In genomic region chr4:83009529-83009928, GRCh38 we compare ENCODE assay signal across 8 cellular contexts. TPM values are rescaled to one million over a fixed set of nuclear protein-coding genes. Genes with fewer than 3 reads are reported as not detected.
DNase-seq lines count a peak whose midpoint lies in the region; ATAC-seq and TF ChIP-seq lines count a peak whose summit lies in the region.

No MANE protein-coding gene starts in this region.

- TF ChIP-seq POLR2A in stomach (IDR thresholded peaks at IDR 0.05): no peak

- peak overlapping the region; percentile 92 for H3K27ac Mint-ChIP-seq in activated CD4-positive, alpha-beta T cell treated with anti-CD3 and anti-CD28 coated beads for 36 hours
- peak overlapping the region; percentile 91 for H3K27ac Mint-ChIP-seq in activated CD8-positive, alpha-beta T cell treated with anti-CD3 and anti-CD28 coated beads for 36 hours

- H3K4me3 Mint-ChIP-seq in activated CD4-positive, alpha-beta T cell treated with anti-CD3 and anti-CD28 coated beads for 36 hours: peak overlapping the region; percentile 99
- H3K4me3 Mint-ChIP-seq in activated CD8-positive, alpha-beta T cell treated with anti-CD3 and anti-CD28 coated beads for 36 hours: peak overlapping the region; percentile 97

- no peaks in the 10 kb centered on the region for H3K36me3 ChIP-seq in iPS-15b (ENCODE audit: control insufficient read depth, insufficient read depth, low read length)
- no peaks in the 10 kb centered on the region for H3K36me3 ChIP-seq in stomach
- no peaks in the 10 kb centered on the region for H3K36me3 ChIP-seq in mucosa of descending colon (ENCODE audit: low read depth)

- H3K4me1 Mint-ChIP-seq in activated CD4-positive, alpha-beta T cell treated with anti-CD3 and anti-CD28 coated beads for 36 hours: peaks cover 46% of the 10 kb centered on the region
- H3K4me1 Mint-ChIP-seq in activated CD8-positive, alpha-beta T cell treated with anti-CD3 and anti-CD28 coated beads for 36 hours (ENCODE audit: low read depth): peaks cover 42% of the 10 kb centered on the region

- intact Hi-C loops in activated CD4-positive, alpha-beta T cell treated with anti-CD3 and anti-CD28 coated beads for 36 hours (cut with DNase I, micrococcal nuclease): no loop called here
- intact Hi-C loops in activated CD8-positive, alpha-beta T cell treated with anti-CD3 and anti-CD28 coated beads for 36 hours (cut with micrococcal nuclease): no loop called here
- intact Hi-C loops in stomach (cut with DNase I; ENCODE audit: low total_unique reads): loop anchor here (10.0 kb wide), 1 partner anchor 105 kb away; the partner anchor contains the start of gene THAP9
- intact Hi-C loops in mucosa of descending colon (cut with DNase I, micrococcal nuclease): no loop called here

- POLR2A ChIA-PET in activated CD4-positive, alpha-beta T cell treated with anti-CD3 and anti-CD28 coated beads for 36 hours (lab: Charles Lee): interaction anchor here (0.5 to 2.9 kb wide), 2 partner anchors 26 to 37 kb away, joined by 3 to 34 read pairs; partner anchors contain the start of gene COPS4
- POLR2A ChIA-PET in activated CD8-positive, alpha-beta T cell treated with anti-CD3 and anti-CD28 coated beads for 36 hours (lab: Charles Lee): interaction anchor here (1.6 to 4.7 kb wide), 2 partner anchors 12 to 25 kb away, joined by 3 to 30 read pairs; partner anchors contain the start of gene COPS4

- no peaks in the 10 kb centered on the region for H3K27me3 Mint-ChIP-seq in activated CD4-positive, alpha-beta T cell treated with anti-CD3 and anti-CD28 coated beads for 36 hours
- H3K27me3 Mint-ChIP-seq in activated CD8-positive, alpha-beta T cell treated with anti-CD3 and anti-CD28 coated beads for 36 hours: no peaks in the 10 kb centered on the region

- no peak for DNase-seq in activated CD4-positive, alpha-beta T cell treated with anti-CD3 and anti-CD28 coated beads for 36 hours
- no peak for DNase-seq in activated CD4-positive, alpha-beta T cell treated with anti-CD3 and anti-CD28 coated beads, Interleukin-2, amount 50 U/mL, for 4 hours
- DNase-seq in activated CD8-positive, alpha-beta T cell treated with anti-CD3 and anti-CD28 coated beads for 36 hours: no peak
- DNase-seq in stomach (no peak), mucosa of descending colon (no peak), NCI-H2107 (lab: John Stamatoyannopoulos, UW) (no peak)

- ATAC-seq in activated CD4-positive, alpha-beta T cell treated with anti-CD3 and anti-CD28 coated beads for 36 hours: no peak
- no peak for ATAC-seq in activated CD8-positive, alpha-beta T cell treated with anti-CD3 and anti-CD28 coated beads for 36 hours
- ATAC-seq in GM21367 (IDR thresholded peaks at IDR 0.05; ENCODE audit: unreplicated experiment): no peak
- no peak for ATAC-seq in mucosa of descending colon

- H3K9ac ChIP-seq in iPS-15b (ENCODE audit: low read depth, low read length): no peak overlapping the region

- H3K27me3 ChIP-seq in iPS-15b (ENCODE audit: control insufficient read depth, insufficient read depth, low read length): peaks cover 9% of the 10 kb centered on the region
- H3K27me3 ChIP-seq in stomach: no peaks in the 10 kb centered on the region

- H3K9me3 ChIP-seq in iPS-15b (ENCODE audit: control insufficient read depth, insufficient read depth, low read length): no peaks in the 10 kb centered on the region
- H3K9me3 ChIP-seq in stomach: no peaks in the 10 kb centered on the region
- no peaks in the 10 kb centered on the region for H3K9me3 ChIP-seq in mucosa of descending colon

- no peaks in the 10 kb centered on the region for H3K9me3 Mint-ChIP-seq in activated CD4-positive, alpha-beta T cell treated with anti-CD3 and anti-CD28 coated beads for 36 hours (ENCODE audit: low read depth)
- no peaks in the 10 kb centered on the region for H3K9me3 Mint-ChIP-seq in activated CD8-positive, alpha-beta T cell treated with anti-CD3 and anti-CD28 coated beads for 36 hours

- 46 to 67% (median 48%) methylated on average over 3 of the region's 3 CpGs for WGBS in stomach, 5 donors

- TF ChIP-seq EP300 in stomach (IDR thresholded peaks at IDR 0.05): no peak

- CTCF ChIA-PET in activated CD4-positive, alpha-beta T cell treated with anti-CD3 and anti-CD28 coated beads for 36 hours (lab: Charles Lee): interaction anchor here (1.2 to 2.8 kb wide), 3 partner anchors 26 to 271 kb away, joined by 3 to 8 read pairs (median 6); partner anchors contain the start of gene COPS4
- CTCF ChIA-PET in activated CD8-positive, alpha-beta T cell treated with anti-CD3 and anti-CD28 coated beads for 36 hours (lab: Charles Lee): interaction anchor here (1.1 to 1.6 kb wide), 2 partner anchors 25 to 212 kb away, joined by 3 to 5 read pairs; partner anchors contain the start of gene COPS4

- H3K36me3 Mint-ChIP-seq in activated CD4-positive, alpha-beta T cell treated with anti-CD3 and anti-CD28 coated beads for 36 hours (ENCODE audit: low read depth): peaks cover 6% of the 10 kb centered on the region
- peaks cover 15% of the 10 kb centered on the region for H3K36me3 Mint-ChIP-seq in activated CD8-positive, alpha-beta T cell treated with anti-CD3 and anti-CD28 coated beads for 36 hours (ENCODE audit: low read depth)

- no peak for TF ChIP-seq CTCF in activated CD8-positive, alpha-beta T cell treated with anti-CD3 and anti-CD28 coated beads for 36 hours (IDR thresholded peaks at IDR 0.05)
- TF ChIP-seq CTCF in stomach (IDR thresholded peaks at IDR 0.05) (no peak), mucosa of descending colon (IDR thresholded peaks at IDR 0.05) (no peak)

- peaks cover 3% of the 10 kb centered on the region for H3K4me1 ChIP-seq in iPS-15b (ENCODE audit: control insufficient read depth, insufficient read depth, low read length)
- peaks cover 25 to 58% (median 44%) of the 10 kb centered on the region in 4 donors for H3K4me1 ChIP-seq in stomach
- peaks cover 27% of the 10 kb centered on the region for H3K4me1 ChIP-seq in mucosa of descending colon (ENCODE audit: low read depth)

- peak overlapping the region; percentile 75 for H3K4me3 ChIP-seq in iPS-15b (ENCODE audit: low read depth, low read length)
- H3K4me3 ChIP-seq in stomach: peak overlapping the region; percentile 71 to 88 (median 76)
- H3K4me3 ChIP-seq in mucosa of descending colon: no peak overlapping the region

- H3K27ac ChIP-seq in stomach: peak overlapping the region in 4 of 5 donors; percentile 92 to 95 (median 94)

RNA-seq across cellular contexts. Expression of gene LIN54, which starts 1.1 kb away (rescaled TPM):
- 10 to 100 TPM; 23.5 to 31.7 TPM for total RNA-seq in activated CD4-positive, alpha-beta T cell treated with anti-CD3 and anti-CD28 coated beads for 36 hours
- 10 to 100 TPM; 28.0 to 29.1 TPM for total RNA-seq in activated CD8-positive, alpha-beta T cell treated with anti-CD3 and anti-CD28 coated beads for 36 hours
- total RNA-seq in stomach (10 to 100 TPM in 2 of 5 donors, 1 to 10 TPM in 3; 1.2 to 40.3 (median 4.9) TPM), mucosa of descending colon (10 to 100 TPM; 15.6 to 16.7 (median 15.8) TPM)
- polyA plus RNA-seq in stomach: 1 to 10 TPM; 2.1 to 2.9 (median 2.5) TPM

RNA-seq across cellular contexts. Expression of gene COPS4, which starts 25.5 kb away (rescaled TPM):
- 10 to 100 TPM; 35.7 to 35.9 TPM for total RNA-seq in activated CD4-positive, alpha-beta T cell treated with anti-CD3 and anti-CD28 coated beads for 36 hours
- total RNA-seq in activated CD8-positive, alpha-beta T cell treated with anti-CD3 and anti-CD28 coated beads for 36 hours: 10 to 100 TPM; 38.4 to 38.8 TPM
- total RNA-seq in stomach (100 to 1,000 TPM in 2 of 5 donors, 10 to 100 TPM in 2, 1 to 10 TPM in 1; 1.7 to 302 (median 50.4) TPM), mucosa of descending colon (10 to 100 TPM; 16.7 to 26.1 (median 26.0) TPM)
- polyA plus RNA-seq in stomach: 10 to 100 TPM; 19.5 to 34.1 (median 22.8) TPM
